1 cellular context compared by ENCODE assay signal in the genomic region with DNA sequence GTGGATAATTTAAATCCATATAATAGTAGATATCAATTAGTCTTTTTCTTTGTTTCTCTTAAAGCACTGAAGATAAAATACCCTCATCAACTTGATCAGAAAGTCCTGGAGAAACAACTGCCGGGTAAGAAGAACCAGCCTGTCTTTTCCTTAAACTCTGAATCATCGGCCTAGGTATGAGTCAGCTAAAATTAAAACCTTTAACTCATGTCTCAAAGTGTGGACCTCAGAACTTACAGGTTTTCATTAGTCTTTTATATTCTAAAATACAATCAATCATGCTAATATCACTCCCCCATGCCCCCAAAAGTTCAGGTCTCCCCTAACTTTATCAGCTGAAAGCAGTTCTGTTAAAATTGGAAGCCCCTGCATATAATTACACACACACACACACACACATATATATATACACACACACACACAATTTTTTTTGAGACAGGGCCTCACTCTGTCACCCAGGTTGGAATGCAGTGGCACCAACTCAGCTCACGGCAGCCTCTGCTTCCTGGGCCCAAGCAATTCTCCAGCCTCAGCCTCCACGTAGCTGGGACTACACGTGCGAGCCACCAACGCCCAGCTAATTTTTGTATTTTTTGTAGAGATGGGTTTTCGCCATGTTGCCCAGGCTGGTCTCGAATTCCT.
TF ChIP-seq lines count a peak whose summit lies in the region.

No MANE protein-coding gene starts in this region.

TF ChIP-seq in HCT116, 20 proteins besides CTCF, POLR2A, EP300 and RAD21 (continued from another document):
- TF ChIP-seq EZH2phosphoT487 (IDR thresholded peaks at IDR 0.05; ENCODE audit: borderline replicate concordance) (no peak), SP1 (IDR thresholded peaks at IDR 0.05; ENCODE audit: low read depth) (peak; percentile 24; the same call in 1 of the 2 replicates), SRF (IDR thresholded peaks at IDR 0.05; ENCODE audit: low read depth) (no peak), EGR1 (IDR thresholded peaks at IDR 0.05; ENCODE audit: low read depth) (no peak), YY1 (IDR thresholded peaks at IDR 0.05; ENCODE audit: extremely low read depth, insufficient replicate concordance, low read depth, low read length) (no peak)
